ENCODE assay signal across 1 cellular context in the genomic region with DNA sequence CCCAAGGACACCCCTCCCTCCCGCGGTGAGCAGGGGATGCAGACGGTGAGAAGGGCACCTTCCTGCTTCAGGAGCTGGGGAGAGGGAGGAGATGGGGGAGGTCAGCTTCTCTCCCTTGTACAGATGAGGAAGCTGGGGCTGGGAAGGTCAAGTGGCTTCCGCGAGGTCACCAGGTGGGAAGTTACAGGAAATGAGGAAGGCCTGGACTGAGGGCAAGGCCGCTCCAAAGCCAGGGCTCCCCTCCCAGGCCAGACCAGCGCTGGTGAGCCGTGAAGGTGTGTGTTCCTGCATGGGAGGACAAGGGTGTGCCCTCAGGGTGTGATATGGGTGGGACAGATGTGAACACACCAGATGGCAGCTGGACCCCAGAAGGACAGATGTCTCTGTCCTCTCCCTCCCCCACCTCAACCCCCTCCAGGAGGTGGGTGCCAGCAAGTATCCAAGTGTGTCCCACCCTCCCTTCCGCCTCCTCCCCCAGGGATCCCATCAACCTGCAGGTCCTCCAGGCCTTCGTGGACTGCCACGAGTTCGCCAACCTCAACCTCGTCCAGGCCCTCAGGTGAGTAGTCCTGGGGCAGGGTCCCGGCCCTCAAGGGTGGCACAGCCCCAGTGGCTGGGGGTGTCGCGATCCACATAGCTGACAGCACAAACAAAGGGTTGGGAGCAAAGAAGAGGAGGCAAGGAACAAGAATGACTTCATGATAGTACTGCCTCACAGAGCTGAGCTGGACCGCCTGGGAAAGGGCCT.
TF ChIP-seq lines count a peak whose summit lies in the region.

No MANE protein-coding gene starts in this region.

TF ChIP-seq in K562, 482 proteins besides CTCF, POLR2A, EP300 and RAD21:
- TF ChIP-seq, protein P1, sequence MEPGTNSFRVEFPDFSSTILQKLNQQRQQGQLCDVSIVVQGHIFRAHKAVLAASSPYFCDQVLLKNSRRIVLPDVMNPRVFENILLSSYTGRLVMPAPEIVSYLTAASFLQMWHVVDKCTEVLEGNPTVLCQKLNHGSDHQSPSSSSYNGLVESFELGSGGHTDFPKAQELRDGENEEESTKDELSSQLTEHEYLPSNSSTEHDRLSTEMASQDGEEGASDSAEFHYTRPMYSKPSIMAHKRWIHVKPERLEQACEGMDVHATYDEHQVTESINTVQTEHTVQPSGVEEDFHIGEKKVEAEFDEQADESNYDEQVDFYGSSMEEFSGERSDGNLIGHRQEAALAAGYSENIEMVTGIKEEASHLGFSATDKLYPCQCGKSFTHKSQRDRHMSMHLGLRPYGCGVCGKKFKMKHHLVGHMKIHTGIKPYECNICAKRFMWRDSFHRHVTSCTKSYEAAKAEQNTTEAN (CRISPR knock-in tag; IDR thresholded peaks at IDR 0.05): no peak
- TF ChIP-seq ZNF324 (CRISPR knock-in tag; IDR thresholded peaks at IDR 0.05) (no peak), SPI1 (IDR thresholded peaks at IDR 0.05; ENCODE audit: borderline replicate concordance, low read depth, low read length) (peak; percentile 10; the same call in 1 of the 2 replicates), ESRRA (IDR thresholded peaks at IDR 0.05; ENCODE audit: borderline replicate concordance, low read depth) (0 out of 2 replicates have a peak, but pooled peaks have one; percentile 28)
TF ChIP-seq in K562: peak in this region for 2.
